Comparison of ENCODE assay signal across 21 cellular contexts in the genomic region with DNA sequence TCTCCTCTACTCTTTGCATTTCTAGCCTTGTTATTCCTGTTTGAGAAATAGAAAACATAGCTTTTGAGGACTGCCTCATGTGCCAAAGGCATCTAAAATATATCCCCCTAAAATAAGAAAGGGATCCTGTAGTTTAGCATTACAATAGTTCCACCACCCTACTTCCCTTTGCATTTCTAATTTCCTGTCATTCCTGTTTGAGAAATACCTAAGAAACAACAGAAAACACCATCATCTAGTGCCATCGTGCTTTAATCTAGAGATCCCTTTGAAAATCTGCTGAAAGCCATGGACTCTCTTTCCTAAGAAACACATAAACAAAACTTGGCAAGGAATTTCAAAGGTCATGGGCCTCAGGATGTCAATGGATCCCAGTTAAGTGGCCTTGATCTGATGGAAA. TPM values are rescaled to one million over a fixed set of nuclear protein-coding genes. Genes with fewer than 3 reads are reported as not detected.
"Had no signal": no experiment of that assay in that cellular context is flagged by ENCODE, and none has a peak within 500 bp of the region (broad histone marks: within the 10 kb centered on the region; RNA-seq: fewer than 3 reads in every experiment).

No MANE protein-coding gene starts in this region.

- H3K27ac Mint-ChIP-seq: activated CD4-positive, alpha-beta T cell treated with anti-CD3 and anti-CD28 coated beads, Interleukin-2, amount 10 ng/mL, durations not matched to agents 24 days and 14 days; activated T-helper 2 cell treated with anti-CD3 and anti-CD28 coated beads, Interferon-gamma antibody, Interleukin-2, Interleukin-4, amounts not matched to agents 10 μg/mL and 5 μg/mL and 100 μg/mL, durations not matched to agents 14 hours and 24 hours and 36 hours; dendritic cell treated with granulocyte-macrophage colony-stimulating factor and Interleukin-4, amounts not matched to agents 40 ng/mL and 50 ng/mL, for 4 days; stimulated activated naive B cell treated with anti-CD40 and anti-IgM and Interleukin-4, amounts not matched to agents 10 μg/mL and 1 μg/mL and 100 μg/mL, for 72 hours; T-helper 2 cell treated with Interferon-gamma antibody and Interleukin-4, amounts not matched to agents 5 μg/mL and 100 μg/mL, for 36 hours had no signal

- H3K27me3 Mint-ChIP-seq: activated CD4-positive, alpha-beta T cell treated with anti-CD3 and anti-CD28 coated beads, Interleukin-2, amount 10 ng/mL, durations not matched to agents 24 days and 14 days; dendritic cell treated with granulocyte-macrophage colony-stimulating factor and Interleukin-4, amounts not matched to agents 40 ng/mL and 50 ng/mL, for 4 days; naive thymus-derived CD4-positive, alpha-beta T cell; stimulated activated naive B cell treated with anti-CD40 and anti-IgM and Interleukin-4, amounts not matched to agents 10 μg/mL and 1 μg/mL and 100 μg/mL, for 72 hours had no signal

- H3K36me3 ChIP-seq: uterus had no signal

- H3K9me3 Mint-ChIP-seq: activated CD4-positive, alpha-beta T cell treated with anti-CD3 and anti-CD28 coated beads, Interleukin-2, amount 10 ng/mL, durations not matched to agents 24 days and 14 days; activated naive CD4-positive, alpha-beta T cell treated with anti-CD3 and anti-CD28 coated beads, Interleukin-2, amount 50 U/mL, for 72 hours; activated T-helper 2 cell treated with anti-CD3 and anti-CD28 coated beads, Interferon-gamma antibody, Interleukin-2, Interleukin-4, amounts not matched to agents 10 μg/mL and 5 μg/mL and 100 μg/mL, durations not matched to agents 14 hours and 24 hours and 36 hours; dendritic cell treated with granulocyte-macrophage colony-stimulating factor and Interleukin-4, amounts not matched to agents 40 ng/mL and 50 ng/mL, for 4 days; naive thymus-derived CD4-positive, alpha-beta T cell; stimulated activated naive B cell treated with anti-CD40 and anti-IgM and Interleukin-4, amounts not matched to agents 10 μg/mL and 1 μg/mL and 100 μg/mL, for 72 hours; T-helper 2 cell treated with Interferon-gamma antibody and Interleukin-4, amounts not matched to agents 5 μg/mL and 100 μg/mL, for 36 hours had no signal

- H3K4me3 ChIP-seq: body of pancreas, heart right ventricle, mucosa of descending colon, right atrium auricular region, tibial artery, uterus had no signal

- DNase-seq: activated CD4-positive, alpha-beta T cell treated with anti-CD3 and anti-CD28 coated beads, Interleukin-2, amount 10 ng/mL, durations not matched to agents 24 days and 14 days; activated CD4-positive, CD25-positive, alpha-beta regulatory T cell; activated CD8-positive, alpha-beta memory T cell treated with anti-CD3 and anti-CD28 coated beads, Interleukin-2, amount 50 U/mL, for 48 hours; amygdala; body of pancreas; effector memory CD4-positive, alpha-beta T cell; heart right ventricle; mucosa of descending colon; naive thymus-derived CD4-positive, alpha-beta T cell; stimulated activated CD4-positive, alpha-beta T cell treated with anti-CD3 and anti-CD28 coated beads, Interleukin-2, amount 100 ng/mL, for 48 hours; stimulated activated naive B cell treated with anti-CD40 and anti-IgM and Interleukin-4, amounts not matched to agents 10 μg/mL and 1 μg/mL and 100 μg/mL, for 72 hours; tibial artery; uterus had no signal

- H3K27me3 ChIP-seq: body of pancreas, heart right ventricle, right atrium auricular region, tibial artery, uterus had no signal

- ATAC-seq: activated naive CD4-positive, alpha-beta T cell treated with anti-CD3 and anti-CD28 coated beads, Interleukin-2, amount 50 U/mL, for 72 hours; body of pancreas; heart right ventricle; left lobe of liver; mucosa of descending colon; naive thymus-derived CD4-positive, alpha-beta T cell; stimulated activated naive B cell treated with anti-CD40 and anti-IgM and Interleukin-4, amounts not matched to agents 10 μg/mL and 1 μg/mL and 100 μg/mL, for 72 hours had no signal

- H3K27ac ChIP-seq: body of pancreas, heart right ventricle, right atrium auricular region, tibial artery, uterus had no signal

- H3K4me3 Mint-ChIP-seq: activated CD4-positive, alpha-beta T cell treated with anti-CD3 and anti-CD28 coated beads, Interleukin-2, amount 10 ng/mL, durations not matched to agents 24 days and 14 days; dendritic cell treated with granulocyte-macrophage colony-stimulating factor and Interleukin-4, amounts not matched to agents 40 ng/mL and 50 ng/mL, for 4 days; stimulated activated naive B cell treated with anti-CD40 and anti-IgM and Interleukin-4, amounts not matched to agents 10 μg/mL and 1 μg/mL and 100 μg/mL, for 72 hours; T-helper 2 cell treated with Interferon-gamma antibody and Interleukin-4, amounts not matched to agents 5 μg/mL and 100 μg/mL, for 36 hours had no signal

RNA-seq across cellular contexts. Expression of gene COL23A1, which starts 29.2 kb away (rescaled TPM):
- total RNA-seq: activated T-helper 2 cell treated with anti-CD3 and anti-CD28 coated beads, Interferon-gamma antibody, Interleukin-2, Interleukin-4, amounts not matched to agents 10 μg/mL and 5 μg/mL and 100 μg/mL, durations not matched to agents 14 hours and 24 hours and 36 hours; body of pancreas; epithelial cell of proximal tubule had no signal
- polyA plus RNA-seq: keratinocyte; naive thymus-derived CD4-positive, alpha-beta T cell had no signal
